In the genomic region with DNA sequence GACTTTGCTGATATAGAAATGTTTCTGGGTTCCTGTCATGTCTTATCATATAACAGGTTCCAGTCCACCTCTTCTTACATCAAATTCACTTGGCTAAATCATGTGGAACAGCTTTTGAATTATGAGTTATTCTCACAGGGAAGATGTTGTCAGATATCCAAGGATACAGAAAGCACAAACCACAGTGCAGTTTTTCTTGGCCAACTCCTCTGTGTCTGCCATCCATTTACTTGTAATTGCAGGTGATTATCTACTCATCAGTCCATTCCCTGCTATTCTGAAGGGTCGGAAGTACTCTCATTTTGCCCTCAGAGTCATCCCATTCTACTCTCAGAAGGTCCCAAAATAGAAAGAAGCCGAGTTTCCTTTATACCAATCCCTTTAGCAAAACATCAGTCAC, we compare ENCODE assay signal across 16 cellular contexts. TPM values are rescaled to one million over a fixed set of nuclear protein-coding genes. Genes with fewer than 3 reads are reported as not detected.
A peak's percentile ranks its signal among the peaks of the same experiment; 100 is the strongest.
DNase-seq lines count a peak whose midpoint lies in the region; ATAC-seq and TF ChIP-seq lines count a peak whose summit lies in the region.
"Had no signal": no experiment of that assay in that cellular context is flagged by ENCODE, and none has a peak within 500 bp of the region (broad histone marks: within the 10 kb centered on the region; RNA-seq: fewer than 3 reads in every experiment).

No MANE protein-coding gene starts in this region.

- no peak overlapping the region for H3K4me3 ChIP-seq in neural cell (ENCODE audit: low read length)
- H3K4me3 ChIP-seq: BLaER1 treated with 17β-estradiol and CSF1 and Interleukin-3, amounts not matched to agents 10 nM and 100 nM had no signal

- H3K9me3 Mint-ChIP-seq in activated naive CD8-positive, alpha-beta T cell treated with anti-CD3 and anti-CD28 coated beads, Interleukin-2, amount 50 U/mL, for 24 hours, result no peaks in the 10 kb centered on the region
- H3K9me3 Mint-ChIP-seq: CD4-positive, alpha-beta T cell; HFFc6 had no signal

- H3K79me2 ChIP-seq in neural cell (replicated peaks; ENCODE audit: insufficient read depth, low read length), result no peaks in the 10 kb centered on the region

- no peaks in the 10 kb centered on the region for H3F3A ChIP-seq in neural cell (ENCODE audit: insufficient read depth, low read length, poor library complexity, severe bottlenecking)

- peak; percentile 21 for DNase-seq in NCI-H2029 (lab: John Stamatoyannopoulos, UW)
- DNase-seq in NCI-H2029 treated with DMSO at 0.1 percent for 48 hours (lab: John Stamatoyannopoulos, UW), result no peak
- peak; percentile 14 for DNase-seq in NCI-H69 (lab: John Stamatoyannopoulos, UW)
- DNase-seq in SK-N-DZ (ENCODE audit: low spot score), result peak; percentile 95
- DNase-seq in activated naive CD8-positive, alpha-beta T cell treated with anti-CD3 and anti-CD28 coated beads, Interleukin-2, amount 50 U/mL, for 24 hours, result no peak
- DNase-seq: 8988T; AML-193; Calu3; CD4-positive, alpha-beta T cell; DMS 273 treated with DMSO at 0.1 percent for 48 hours; HCEC 1CT; HFFc6 had no signal

- H3K36me3 Mint-ChIP-seq in activated naive CD8-positive, alpha-beta T cell treated with anti-CD3 and anti-CD28 coated beads, Interleukin-2, amount 50 U/mL, for 24 hours (ENCODE audit: low read depth), result no peaks in the 10 kb centered on the region

- H3K27me3 Mint-ChIP-seq in activated naive CD8-positive, alpha-beta T cell treated with anti-CD3 and anti-CD28 coated beads, Interleukin-2, amount 50 U/mL, for 24 hours, result peaks cover 4% of the 10 kb centered on the region

- no peak for TF ChIP-seq RAD21 in neural cell (conservative IDR thresholded peaks at IDR 0.05)

- H2AFZ ChIP-seq in neural cell (ENCODE audit: low read depth, low read length), result no peak overlapping the region

- H3K4me3 Mint-ChIP-seq in activated naive CD8-positive, alpha-beta T cell treated with anti-CD3 and anti-CD28 coated beads, Interleukin-2, amount 50 U/mL, for 24 hours, result no peak overlapping the region
- H3K4me3 Mint-ChIP-seq: CD4-positive, alpha-beta T cell; HFFc6 had no signal

- H3K4me2 ChIP-seq in neural cell (ENCODE audit: low read length), result no peak overlapping the region
- H3K4me2 ChIP-seq: BLaER1 treated with 17β-estradiol and CSF1 and Interleukin-3, amounts not matched to agents 10 nM and 100 nM had no signal

- no peak overlapping the region for H3K9ac ChIP-seq in neural cell (ENCODE audit: low read length)
- H3K9ac ChIP-seq: BLaER1 treated with 17β-estradiol and CSF1 and Interleukin-3, amounts not matched to agents 10 nM and 100 nM had no signal

- no peaks in the 10 kb centered on the region for H3K36me3 ChIP-seq in neural cell (ENCODE audit: insufficient read depth, low read length)
- H3K36me3 ChIP-seq: BLaER1 treated with 17β-estradiol and CSF1 and Interleukin-3, amounts not matched to agents 10 nM and 100 nM had no signal

- H3K4me1 Mint-ChIP-seq in activated naive CD8-positive, alpha-beta T cell treated with anti-CD3 and anti-CD28 coated beads, Interleukin-2, amount 50 U/mL, for 24 hours, result no peaks in the 10 kb centered on the region

- H3K9me2 ChIP-seq in neural cell (ENCODE audit: insufficient read depth, low read length), result no peaks in the 10 kb centered on the region

- no peaks in the 10 kb centered on the region for H4K20me1 ChIP-seq in neural cell (ENCODE audit: insufficient read depth)
- H4K20me1 ChIP-seq: BLaER1 treated with 17β-estradiol and CSF1 and Interleukin-3, amounts not matched to agents 10 nM and 100 nM had no signal

- TF ChIP-seq EP300 in neural cell (conservative IDR thresholded peaks at IDR 0.05; ENCODE audit: poor library complexity, severe bottlenecking), result peak; percentile 81

- no peak for TF ChIP-seq CTCF in neural cell (IDR thresholded peaks at IDR 0.05; ENCODE audit: poor library complexity, severe bottlenecking)

- peak overlapping the region; percentile 63 for H3K27ac ChIP-seq in neural cell (ENCODE audit: low read length)
- H3K27ac ChIP-seq: BLaER1 treated with 17β-estradiol and CSF1 and Interleukin-3, amounts not matched to agents 10 nM and 100 nM had no signal

- no peak overlapping the region for H3K27ac Mint-ChIP-seq in activated naive CD8-positive, alpha-beta T cell treated with anti-CD3 and anti-CD28 coated beads, Interleukin-2, amount 50 U/mL, for 24 hours
- H3K27ac Mint-ChIP-seq: CD4-positive, alpha-beta T cell; HFFc6 had no signal

- ATAC-seq in GM21423 (IDR thresholded peaks at IDR 0.05; ENCODE audit: unreplicated experiment), result no peak
- no peak for ATAC-seq in HG03280 (IDR thresholded peaks at IDR 0.05; ENCODE audit: unreplicated experiment)
- ATAC-seq in activated naive CD8-positive, alpha-beta T cell treated with anti-CD3 and anti-CD28 coated beads, Interleukin-2, amount 50 U/mL, for 24 hours, result no peak

- H3K27me3 ChIP-seq in neural cell (ENCODE audit: insufficient read depth, low read depth, low read length), result no peaks in the 10 kb centered on the region
- H3K27me3 ChIP-seq: BLaER1 treated with 17β-estradiol and CSF1 and Interleukin-3, amounts not matched to agents 10 nM and 100 nM had no signal

- no peaks in the 10 kb centered on the region for H3K9me3 ChIP-seq in neural cell (ENCODE audit: low read length)
- H3K9me3 ChIP-seq: BLaER1 treated with 17β-estradiol and CSF1 and Interleukin-3, amounts not matched to agents 10 nM and 100 nM had no signal

TF ChIP-seq in neural cell, 6 proteins besides CTCF, POLR2A, EP300 and RAD21:
- TF ChIP-seq TAF1 (IDR thresholded peaks at IDR 0.05; ENCODE audit: low read depth), result no peak
- no peak for TF ChIP-seq EZH2 (IDR thresholded peaks at IDR 0.05; ENCODE audit: borderline replicate concordance, insufficient read depth, low read length, poor library complexity, severe bottlenecking)
- no peak for TF ChIP-seq MXI1 (conservative IDR thresholded peaks at IDR 0.05; ENCODE audit: poor library complexity, severe bottlenecking)
- TF ChIP-seq SMC3 (conservative IDR thresholded peaks at IDR 0.05; ENCODE audit: poor library complexity), result no peak
- TF ChIP-seq POLR2AphosphoS5 (IDR thresholded peaks at IDR 0.05), result peak; percentile 72
- TF ChIP-seq, protein P1, sequence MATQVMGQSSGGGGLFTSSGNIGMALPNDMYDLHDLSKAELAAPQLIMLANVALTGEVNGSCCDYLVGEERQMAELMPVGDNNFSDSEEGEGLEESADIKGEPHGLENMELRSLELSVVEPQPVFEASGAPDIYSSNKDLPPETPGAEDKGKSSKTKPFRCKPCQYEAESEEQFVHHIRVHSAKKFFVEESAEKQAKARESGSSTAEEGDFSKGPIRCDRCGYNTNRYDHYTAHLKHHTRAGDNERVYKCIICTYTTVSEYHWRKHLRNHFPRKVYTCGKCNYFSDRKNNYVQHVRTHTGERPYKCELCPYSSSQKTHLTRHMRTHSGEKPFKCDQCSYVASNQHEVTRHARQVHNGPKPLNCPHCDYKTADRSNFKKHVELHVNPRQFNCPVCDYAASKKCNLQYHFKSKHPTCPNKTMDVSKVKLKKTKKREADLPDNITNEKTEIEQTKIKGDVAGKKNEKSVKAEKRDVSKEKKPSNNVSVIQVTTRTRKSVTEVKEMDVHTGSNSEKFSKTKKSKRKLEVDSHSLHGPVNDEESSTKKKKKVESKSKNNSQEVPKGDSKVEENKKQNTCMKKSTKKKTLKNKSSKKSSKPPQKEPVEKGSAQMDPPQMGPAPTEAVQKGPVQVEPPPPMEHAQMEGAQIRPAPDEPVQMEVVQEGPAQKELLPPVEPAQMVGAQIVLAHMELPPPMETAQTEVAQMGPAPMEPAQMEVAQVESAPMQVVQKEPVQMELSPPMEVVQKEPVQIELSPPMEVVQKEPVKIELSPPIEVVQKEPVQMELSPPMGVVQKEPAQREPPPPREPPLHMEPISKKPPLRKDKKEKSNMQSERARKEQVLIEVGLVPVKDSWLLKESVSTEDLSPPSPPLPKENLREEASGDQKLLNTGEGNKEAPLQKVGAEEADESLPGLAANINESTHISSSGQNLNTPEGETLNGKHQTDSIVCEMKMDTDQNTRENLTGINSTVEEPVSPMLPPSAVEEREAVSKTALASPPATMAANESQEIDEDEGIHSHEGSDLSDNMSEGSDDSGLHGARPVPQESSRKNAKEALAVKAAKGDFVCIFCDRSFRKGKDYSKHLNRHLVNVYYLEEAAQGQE (IDR thresholded peaks at IDR 0.05; ENCODE audit: borderline replicate concordance), result peak; percentile 53

RNA-seq across cellular contexts. Expression of a gene that starts 10.0 kb away (rescaled TPM):
- polyA plus RNA-seq in SK-N-DZ (2014; cell fraction: cytosol; rRNA removed), result 33.0 and 36.6 TPM in 2 replicates
- polyA plus RNA-seq in SK-N-DZ (2014; cell fraction: nucleus; rRNA removed), result 15.9 and 28.6 TPM in 2 replicates
- polyA plus RNA-seq in neural cell, result 6.1 TPM in 2 replicates
- 3.7 and 6.0 TPM in 2 replicates for polyA minus RNA-seq in neural cell

Comparison
In these comparisons a context has a peak if more than half of its experiments do, and no peak if none do; other contexts are left out.
1. DNase-seq: peak in NCI-H2029 (single experiment), NCI-H69 (single experiment) and SK-N-DZ (single experiment); none in NCI-H2029 treated with DMSO at 0.1 percent for 48 hours (single experiment) and activated naive CD8-positive, alpha-beta T cell treated with anti-CD3 and anti-CD28 coated beads, Interleukin-2, amount 50 U/mL, for 24 hours (single experiment).